ENCODE assay signal across 8 cellular contexts in the genomic region with DNA sequence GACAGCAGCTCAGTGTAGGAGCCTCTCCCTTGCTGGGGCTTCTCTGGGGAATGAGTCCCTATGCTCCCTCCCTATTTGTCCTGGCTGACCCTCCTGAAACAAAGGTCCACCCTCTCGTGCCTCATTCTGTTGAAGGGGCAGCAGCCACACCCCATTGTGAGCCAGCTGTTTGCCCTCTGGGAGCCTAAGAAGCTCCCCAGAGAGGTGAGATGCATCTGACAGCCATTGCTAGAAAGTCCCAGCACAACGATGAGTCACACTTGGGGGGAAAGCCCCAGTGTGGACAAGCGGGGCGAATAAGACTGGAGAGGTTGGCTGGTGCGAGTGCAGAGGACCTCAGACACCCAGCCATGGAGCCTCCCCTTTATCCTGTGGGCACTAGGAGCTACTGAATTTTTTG.
DNase-seq lines count a peak whose midpoint lies in the region; ATAC-seq and TF ChIP-seq lines count a peak whose summit lies in the region.

No MANE protein-coding gene starts in this region.

- H3K79me2 ChIP-seq in mammary epithelial cell (ENCODE audit: insufficient read depth, low read length) (no peaks in the 10 kb centered on the region), GM23338 (replicated peaks; ENCODE audit: insufficient read depth) (no peaks in the 10 kb centered on the region)

- no peaks in the 10 kb centered on the region for H3K9me2 ChIP-seq in GM23338 (ENCODE audit: insufficient read depth)

- peaks cover 4% of the 10 kb centered on the region; the same call in 2 of the 3 replicates for H3K36me3 Mint-ChIP-seq in GM23338 (ENCODE audit: low read depth)

- in situ Hi-C loops in mammary epithelial cell (cut with MboI; ENCODE audit: low sequenced_read_pairs in 2 of 2): loop anchor here (10.0 to 25.0 kb wide), 2 partner anchors 163 to 381 kb away; no protein-coding TSS in a partner anchor

- H3F3A ChIP-seq in GM23338 (replicated peaks; ENCODE audit: low read depth): no peaks in the 10 kb centered on the region

- intact Hi-C loops in mammary epithelial cell (cut with micrococcal nuclease) (loop anchor here (10.0 kb wide), 2 partner anchors 523 to 603 kb away; a partner anchor contains a TSS), tibial artery (cut with DNase I; ENCODE audit: low total_unique reads) (loop anchor here (5.0 kb wide), 1 partner anchor 161 kb away; no protein-coding TSS in a partner anchor), colonic mucosa (cut with DNase I) (loop anchor here (10.0 kb wide), 1 partner anchor 293 kb away; no protein-coding TSS in a partner anchor)

- H3K27me3 Mint-ChIP-seq in GM23338 (ENCODE audit: insufficient read depth, low read depth, poor library complexity): peaks cover 6% of the 10 kb centered on the region

- H3K4me1 ChIP-seq in mammary epithelial cell (ENCODE audit: insufficient read depth, low read length) (no peaks in the 10 kb centered on the region), GM23338 (ENCODE audit: insufficient read depth) (no peaks in the 10 kb centered on the region), tibial artery (no peaks in the 10 kb centered on the region), colonic mucosa (no peaks in the 10 kb centered on the region)

- H4K20me1 ChIP-seq in mammary epithelial cell (ENCODE audit: insufficient read depth, low read length) (no peaks in the 10 kb centered on the region), GM23338 (replicated peaks; ENCODE audit: insufficient read depth) (no peaks in the 10 kb centered on the region; the same call in 1 of the 2 replicates)

- dilution Hi-C loops in mammary epithelial cell (cut with HindIII; ENCODE audit: low sequenced_read_pairs): no loop called here

- no peaks in the 10 kb centered on the region for H3K27me3 ChIP-seq in mammary epithelial cell (ENCODE audit: insufficient read depth, low read length)
- H3K27me3 ChIP-seq in GM23338 (ENCODE audit: insufficient read depth): no peaks in the 10 kb centered on the region
- no peaks in the 10 kb centered on the region for H3K27me3 ChIP-seq in tibial artery
- no peaks in the 10 kb centered on the region for H3K27me3 ChIP-seq in colonic mucosa

- H3K4me2 ChIP-seq in mammary epithelial cell (ENCODE audit: insufficient read depth, low read depth, low read length) (no peak overlapping the region), GM23338 (no peak overlapping the region)

- H3K4me1 Mint-ChIP-seq in GM23338: peaks cover 2% of the 10 kb centered on the region; the same call in 2 of the 3 replicates

- no peaks in the 10 kb centered on the region for H3K36me3 ChIP-seq in mammary epithelial cell (ENCODE audit: insufficient read depth, low read length)
- no peaks in the 10 kb centered on the region for H3K36me3 ChIP-seq in GM23338 (ENCODE audit: insufficient read depth)
- peaks cover 0 to 22% (median 7%) of the 10 kb centered on the region in 3 donors for H3K36me3 ChIP-seq in tibial artery
- no peaks in the 10 kb centered on the region for H3K36me3 ChIP-seq in colonic mucosa

- H3K9ac ChIP-seq in mammary epithelial cell (ENCODE audit: insufficient read depth, low read length) (no peak overlapping the region), colonic mucosa (ENCODE audit: low read depth in 2 of 2, low read length in 2 of 2) (no peak overlapping the region)

- no peak overlapping the region for H3K27ac Mint-ChIP-seq in GM23338

- 41% methylated on average over 5 of the region's 5 CpGs for whole genome bisulfite sequencing in mammary epithelial cell (ENCODE audit: low coverage, missing lambda C conversion rate)

- TF ChIP-seq CTCF in mammary epithelial cell (conservative IDR thresholded peaks at IDR 0.05 in 1 of 2, IDR thresholded peaks at IDR 0.05 in 1 of 2; ENCODE audit: extremely low read depth in 1 of 2, insufficient read depth in 1 of 2, low read depth in 1 of 2, low read length in 2 of 2) (no peak), GM23338 (conservative IDR thresholded peaks at IDR 0.05; ENCODE audit: low read depth in 2 of 2) (no peak), tibial artery (IDR thresholded peaks at IDR 0.05) (no peak), colonic mucosa (IDR thresholded peaks at IDR 0.05) (no peak)

- H3K4me3 Mint-ChIP-seq in GM23338: no peak overlapping the region

- H3K9me3 Mint-ChIP-seq in GM23338: no peaks in the 10 kb centered on the region

- H3K4me3 ChIP-seq in mammary epithelial cell (replicated peaks in 1 of 3; ENCODE audit: insufficient read depth in 1 of 3, low read depth in 2 of 3, low read length in 3 of 3) (no peak overlapping the region), GM23338 (no peak overlapping the region), tibial artery (no peak overlapping the region), colonic mucosa (no peak overlapping the region)

- H2AFZ ChIP-seq in mammary epithelial cell (ENCODE audit: low read depth, low read length): no peak overlapping the region
- no peak overlapping the region for H2AFZ ChIP-seq in GM23338

- DNase-seq in EL: peak; percentile 73
- DNase-seq in mammary epithelial cell: peak; percentile 79
- no peak for DNase-seq in GM23338 (ENCODE audit: low spot score)
- DNase-seq in inferior parietal cortex (ENCODE audit: extremely low spot score): no peak
- no peak for DNase-seq in tibial artery
- no peak for DNase-seq in colonic mucosa

- H3K27ac ChIP-seq in mammary epithelial cell (ENCODE audit: insufficient read depth, low read depth, low read length): no peak overlapping the region
- no peak overlapping the region for H3K27ac ChIP-seq in GM23338 (ENCODE audit: low read depth)
- H3K27ac ChIP-seq in tibial artery: no peak overlapping the region
- H3K27ac ChIP-seq in colonic mucosa: no peak overlapping the region

- CTCF ChIA-PET in mammary epithelial cell (lab: Charles Lee; ENCODE audit: low non-redundant PET): no interaction called here

- BruUV-seq in mammary epithelial cell (replicated peaks; lab: Mats Ljungman, UMichigan): no TSS peak

- no peaks in the 10 kb centered on the region for H3K9me3 ChIP-seq in mammary epithelial cell (replicated peaks; ENCODE audit: insufficient read depth, low read length)
- no peaks in the 10 kb centered on the region for H3K9me3 ChIP-seq in tibial artery
- no peaks in the 10 kb centered on the region for H3K9me3 ChIP-seq in colonic mucosa

- ATAC-seq in GM21360 (IDR thresholded peaks at IDR 0.05; ENCODE audit: unreplicated experiment) (peak; percentile 68), HG03565 (IDR thresholded peaks at IDR 0.05; ENCODE audit: unreplicated experiment) (peak; percentile 87), GM23338 (no peak)

TF ChIP-seq in GM23338, 12 proteins besides CTCF, POLR2A, EP300 and RAD21 (continues in another document):
- no peak for TF ChIP-seq STAT1 (IDR thresholded peaks at IDR 0.05; ENCODE audit: unreplicated experiment)
- no peak for TF ChIP-seq EZH2 (IDR thresholded peaks at IDR 0.05; ENCODE audit: low read depth, unreplicated experiment)
- TF ChIP-seq NANOG (IDR thresholded peaks at IDR 0.05; ENCODE audit: borderline replicate concordance): no peak

Comparison
In these comparisons a context has a peak if more than half of its experiments do, and no peak if none do; other contexts are left out.
1. DNase-seq: peak in EL (single experiment) and mammary epithelial cell (single experiment); none in GM23338 (single experiment), inferior parietal cortex (single experiment), tibial artery (0 of 2) and colonic mucosa (single experiment).